ENCODE assay signal across 1 cellular context in the genomic region with DNA sequence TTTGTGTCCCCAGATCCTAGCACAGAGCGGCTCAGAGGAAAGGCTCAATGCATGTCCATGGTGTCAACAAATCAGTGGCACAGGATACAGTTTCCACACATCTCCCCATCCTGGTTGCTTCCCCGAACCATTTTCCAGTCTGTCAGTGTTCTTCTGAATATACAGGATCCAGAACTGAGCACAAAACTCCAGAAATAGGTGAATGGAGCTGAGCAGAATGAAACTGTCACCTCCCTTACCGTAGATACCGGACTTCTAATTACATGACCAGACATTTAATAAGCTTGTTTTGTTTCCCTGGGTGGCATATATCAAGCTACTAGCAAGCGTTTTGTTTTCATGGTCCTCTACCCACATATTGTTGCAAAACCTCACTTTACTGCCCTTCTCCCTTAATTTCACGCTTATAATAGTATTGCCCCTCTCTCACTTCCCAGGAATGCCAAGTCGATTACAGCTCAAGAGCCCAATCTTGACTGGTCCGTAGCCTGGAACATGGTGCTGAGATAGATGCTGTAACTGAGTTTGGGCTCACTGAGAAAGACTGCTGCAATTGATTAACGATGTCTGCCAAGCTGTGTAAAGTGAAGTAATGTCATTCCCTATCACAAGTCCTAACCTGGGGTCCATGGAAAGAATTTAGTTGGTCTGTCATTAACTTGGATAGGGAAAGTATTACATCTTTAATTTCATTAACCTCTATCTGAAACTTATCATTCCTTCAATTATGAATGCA.
TF ChIP-seq lines count a peak whose summit lies in the region.

No MANE protein-coding gene starts in this region.

TF ChIP-seq in GM23338, 12 proteins besides CTCF, POLR2A, EP300 and RAD21 (continued from another document):
- TF ChIP-seq, protein P1, sequence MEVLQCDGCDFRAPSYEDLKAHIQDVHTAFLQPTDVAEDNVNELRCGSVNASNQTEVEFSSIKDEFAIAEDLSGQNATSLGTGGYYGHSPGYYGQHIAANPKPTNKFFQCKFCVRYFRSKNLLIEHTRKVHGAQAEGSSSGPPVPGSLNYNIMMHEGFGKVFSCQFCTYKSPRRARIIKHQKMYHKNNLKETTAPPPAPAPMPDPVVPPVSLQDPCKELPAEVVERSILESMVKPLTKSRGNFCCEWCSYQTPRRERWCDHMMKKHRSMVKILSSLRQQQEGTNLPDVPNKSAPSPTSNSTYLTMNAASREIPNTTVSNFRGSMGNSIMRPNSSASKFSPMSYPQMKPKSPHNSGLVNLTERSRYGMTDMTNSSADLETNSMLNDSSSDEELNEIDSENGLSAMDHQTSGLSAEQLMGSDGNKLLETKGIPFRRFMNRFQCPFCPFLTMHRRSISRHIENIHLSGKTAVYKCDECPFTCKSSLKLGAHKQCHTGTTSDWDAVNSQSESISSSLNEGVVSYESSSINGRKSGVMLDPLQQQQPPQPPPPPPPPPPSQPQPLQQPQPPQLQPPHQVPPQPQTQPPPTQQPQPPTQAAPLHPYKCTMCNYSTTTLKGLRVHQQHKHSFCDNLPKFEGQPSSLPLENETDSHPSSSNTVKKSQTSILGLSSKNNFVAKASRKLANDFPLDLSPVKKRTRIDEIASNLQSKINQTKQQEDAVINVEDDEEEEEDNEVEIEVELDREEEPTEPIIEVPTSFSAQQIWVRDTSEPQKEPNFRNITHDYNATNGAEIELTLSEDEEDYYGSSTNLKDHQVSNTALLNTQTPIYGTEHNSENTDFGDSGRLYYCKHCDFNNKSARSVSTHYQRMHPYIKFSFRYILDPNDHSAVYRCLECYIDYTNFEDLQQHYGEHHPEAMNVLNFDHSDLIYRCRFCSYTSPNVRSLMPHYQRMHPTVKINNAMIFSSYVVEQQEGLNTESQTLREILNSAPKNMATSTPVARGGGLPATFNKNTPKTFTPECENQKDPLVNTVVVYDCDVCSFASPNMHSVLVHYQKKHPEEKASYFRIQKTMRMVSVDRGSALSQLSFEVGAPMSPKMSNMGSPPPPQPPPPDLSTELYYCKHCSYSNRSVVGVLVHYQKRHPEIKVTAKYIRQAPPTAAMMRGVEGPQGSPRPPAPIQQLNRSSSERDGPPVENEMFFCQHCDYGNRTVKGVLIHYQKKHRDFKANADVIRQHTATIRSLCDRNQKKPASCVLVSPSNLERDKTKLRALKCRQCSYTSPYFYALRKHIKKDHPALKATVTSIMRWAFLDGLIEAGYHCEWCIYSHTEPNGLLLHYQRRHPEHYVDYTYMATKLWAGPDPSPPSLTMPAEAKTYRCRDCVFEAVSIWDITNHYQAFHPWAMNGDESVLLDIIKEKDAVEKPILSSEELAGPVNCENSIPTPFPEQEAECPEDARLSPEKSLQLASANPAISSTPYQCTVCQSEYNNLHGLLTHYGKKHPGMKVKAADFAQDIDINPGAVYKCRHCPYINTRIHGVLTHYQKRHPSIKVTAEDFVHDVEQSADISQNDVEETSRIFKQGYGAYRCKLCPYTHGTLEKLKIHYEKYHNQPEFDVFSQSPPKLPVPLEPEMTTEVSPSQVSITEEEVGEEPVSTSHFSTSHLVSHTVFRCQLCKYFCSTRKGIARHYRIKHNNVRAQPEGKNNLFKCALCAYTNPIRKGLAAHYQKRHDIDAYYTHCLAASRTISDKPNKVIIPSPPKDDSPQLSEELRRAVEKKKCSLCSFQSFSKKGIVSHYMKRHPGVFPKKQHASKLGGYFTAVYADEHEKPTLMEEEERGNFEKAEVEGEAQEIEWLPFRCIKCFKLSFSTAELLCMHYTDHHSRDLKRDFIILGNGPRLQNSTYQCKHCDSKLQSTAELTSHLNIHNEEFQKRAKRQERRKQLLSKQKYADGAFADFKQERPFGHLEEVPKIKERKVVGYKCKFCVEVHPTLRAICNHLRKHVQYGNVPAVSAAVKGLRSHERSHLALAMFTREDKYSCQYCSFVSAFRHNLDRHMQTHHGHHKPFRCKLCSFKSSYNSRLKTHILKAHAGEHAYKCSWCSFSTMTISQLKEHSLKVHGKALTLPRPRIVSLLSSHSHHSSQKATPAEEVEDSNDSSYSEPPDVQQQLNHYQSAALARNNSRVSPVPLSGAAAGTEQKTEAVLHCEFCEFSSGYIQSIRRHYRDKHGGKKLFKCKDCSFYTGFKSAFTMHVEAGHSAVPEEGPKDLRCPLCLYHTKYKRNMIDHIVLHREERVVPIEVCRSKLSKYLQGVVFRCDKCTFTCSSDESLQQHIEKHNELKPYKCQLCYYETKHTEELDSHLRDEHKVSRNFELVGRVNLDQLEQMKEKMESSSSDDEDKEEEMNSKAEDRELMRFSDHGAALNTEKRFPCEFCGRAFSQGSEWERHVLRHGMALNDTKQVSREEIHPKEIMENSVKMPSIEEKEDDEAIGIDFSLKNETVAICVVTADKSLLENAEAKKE (CRISPR knock-in tag; IDR thresholded peaks at IDR 0.05): no peak
- no peak for TF ChIP-seq NANOG (IDR thresholded peaks at IDR 0.05; ENCODE audit: borderline replicate concordance)
- TF ChIP-seq EZH2 (IDR thresholded peaks at IDR 0.05; ENCODE audit: low read depth, unreplicated experiment): no peak
- TF ChIP-seq, protein P2, sequence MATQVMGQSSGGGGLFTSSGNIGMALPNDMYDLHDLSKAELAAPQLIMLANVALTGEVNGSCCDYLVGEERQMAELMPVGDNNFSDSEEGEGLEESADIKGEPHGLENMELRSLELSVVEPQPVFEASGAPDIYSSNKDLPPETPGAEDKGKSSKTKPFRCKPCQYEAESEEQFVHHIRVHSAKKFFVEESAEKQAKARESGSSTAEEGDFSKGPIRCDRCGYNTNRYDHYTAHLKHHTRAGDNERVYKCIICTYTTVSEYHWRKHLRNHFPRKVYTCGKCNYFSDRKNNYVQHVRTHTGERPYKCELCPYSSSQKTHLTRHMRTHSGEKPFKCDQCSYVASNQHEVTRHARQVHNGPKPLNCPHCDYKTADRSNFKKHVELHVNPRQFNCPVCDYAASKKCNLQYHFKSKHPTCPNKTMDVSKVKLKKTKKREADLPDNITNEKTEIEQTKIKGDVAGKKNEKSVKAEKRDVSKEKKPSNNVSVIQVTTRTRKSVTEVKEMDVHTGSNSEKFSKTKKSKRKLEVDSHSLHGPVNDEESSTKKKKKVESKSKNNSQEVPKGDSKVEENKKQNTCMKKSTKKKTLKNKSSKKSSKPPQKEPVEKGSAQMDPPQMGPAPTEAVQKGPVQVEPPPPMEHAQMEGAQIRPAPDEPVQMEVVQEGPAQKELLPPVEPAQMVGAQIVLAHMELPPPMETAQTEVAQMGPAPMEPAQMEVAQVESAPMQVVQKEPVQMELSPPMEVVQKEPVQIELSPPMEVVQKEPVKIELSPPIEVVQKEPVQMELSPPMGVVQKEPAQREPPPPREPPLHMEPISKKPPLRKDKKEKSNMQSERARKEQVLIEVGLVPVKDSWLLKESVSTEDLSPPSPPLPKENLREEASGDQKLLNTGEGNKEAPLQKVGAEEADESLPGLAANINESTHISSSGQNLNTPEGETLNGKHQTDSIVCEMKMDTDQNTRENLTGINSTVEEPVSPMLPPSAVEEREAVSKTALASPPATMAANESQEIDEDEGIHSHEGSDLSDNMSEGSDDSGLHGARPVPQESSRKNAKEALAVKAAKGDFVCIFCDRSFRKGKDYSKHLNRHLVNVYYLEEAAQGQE (IDR thresholded peaks at IDR 0.05; ENCODE audit: unreplicated experiment): no peak
